ENCODE assay signal across 8 cellular contexts in genomic region chr13:37059136-37059847, GRCh38. TPM values are rescaled to one million over a fixed set of nuclear protein-coding genes. Genes with fewer than 3 reads are reported as not detected.
DNase-seq lines count a peak whose midpoint lies in the region; ATAC-seq and TF ChIP-seq lines count a peak whose summit lies in the region.

Gene SUPT20H (minus strand): TSS chr13:37059688. CDS start chr13:37051490, 8,198 bp downstream.

- H3K4me3 ChIP-seq in CD4-positive, CD25-positive, alpha-beta regulatory T cell (ENCODE audit: low read depth, low read length): peak within 1 kb of the TSS; percentile 99
- H3K4me3 ChIP-seq in liver (ENCODE audit: low read depth in 1 of 3, low read length in 3 of 3): peak within 1 kb of the TSS; percentile 92 to 98 (median 98)

- peak within 1 kb of the TSS; percentile 93 for H3K27ac ChIP-seq in CD4-positive, CD25-positive, alpha-beta regulatory T cell (ENCODE audit: insufficient read depth, low read length, poor library complexity, severe bottlenecking)
- H3K27ac ChIP-seq in liver (ENCODE audit: low read depth in 1 of 2, low read length in 2 of 2): peak within 1 kb of the TSS; percentile 77 to 84

- peak; percentile 90 to 95 (median 91) for DNase-seq in CD4-positive, CD25-positive, alpha-beta regulatory T cell
- DNase-seq in NCI-H82 (lab: John Stamatoyannopoulos, UW) (peak; percentile 98), dermis blood vessel endothelial cell (peak; percentile 94)
- DNase-seq in activated CD4-positive, alpha-beta T cell treated with anti-CD3 and anti-CD28 coated beads, Interleukin-2, amount 50 U/mL, for 48 hours: peak; percentile 94 to 95
- peak; percentile 95 for DNase-seq in stimulated activated CD4-positive, alpha-beta T cell treated with anti-CD3 and anti-CD28 coated beads, Interleukin-4, amount 100 ng/mL, for 1 hour

- TF ChIP-seq CTCF in liver (IDR thresholded peaks at IDR 0.05; ENCODE audit: low read depth, low read length, missing input control): no peak

- H3K36me3 Mint-ChIP-seq in CD4-positive, CD25-positive, alpha-beta regulatory T cell: peaks cover 3% of the 10 kb centered on the region

- peaks cover 6 to 52% (median 12%) of the 10 kb centered on the region in 4 donors for H3K4me1 Mint-ChIP-seq in CD4-positive, CD25-positive, alpha-beta regulatory T cell

- no peaks in the 10 kb centered on the region for H3K36me3 ChIP-seq in CD4-positive, CD25-positive, alpha-beta regulatory T cell (ENCODE audit: control insufficient read depth, insufficient read depth, low read length)
- H3K36me3 ChIP-seq in liver (ENCODE audit: control insufficient read depth in 4 of 4, insufficient read depth in 3 of 4, low read depth in 1 of 4, low read length in 3 of 4): no peaks in the 10 kb centered on the region

- H3K9me3 Mint-ChIP-seq in CD4-positive, CD25-positive, alpha-beta regulatory T cell: no peaks in the 10 kb centered on the region

- H3K4me1 ChIP-seq in CD4-positive, CD25-positive, alpha-beta regulatory T cell (ENCODE audit: control insufficient read depth, insufficient read depth, low read length, poor library complexity, severe bottlenecking): peaks cover 25% of the 10 kb centered on the region
- H3K4me1 ChIP-seq in liver (ENCODE audit: control insufficient read depth in 4 of 4, insufficient read depth in 4 of 4, low read length in 3 of 4): peaks cover 3 to 14% (median 8%) of the 10 kb centered on the region in 4 donors

- peak within 1 kb of the TSS; percentile 79 to 90 for H3K9ac ChIP-seq in liver (ENCODE audit: low read depth in 1 of 2, low read length in 2 of 2)

- H3K4me3 Mint-ChIP-seq in CD4-positive, CD25-positive, alpha-beta regulatory T cell: peak within 1 kb of the TSS; percentile 90 to 96 (median 94)

- H3K27ac Mint-ChIP-seq in CD4-positive, CD25-positive, alpha-beta regulatory T cell: peak within 1 kb of the TSS; percentile 96 to 98 (median 97)

- no peaks in the 10 kb centered on the region for H3K27me3 ChIP-seq in CD4-positive, CD25-positive, alpha-beta regulatory T cell (ENCODE audit: control insufficient read depth, insufficient read depth, low read length)
- H3K27me3 ChIP-seq in liver (ENCODE audit: control insufficient read depth in 4 of 4, insufficient read depth in 4 of 4, low read length in 3 of 4): no peaks in the 10 kb centered on the region

- no peaks in the 10 kb centered on the region for H3K9me3 ChIP-seq in CD4-positive, CD25-positive, alpha-beta regulatory T cell (ENCODE audit: control insufficient read depth in 2 of 2, low read length in 2 of 2)
- H3K9me3 ChIP-seq in liver (ENCODE audit: control insufficient read depth in 4 of 4, low read length in 3 of 4): no peaks in the 10 kb centered on the region

- WGBS in liver: under 1% methylated on average over 63 of the region's 63 CpGs

- peak; percentile 97 for ATAC-seq in CD4-positive, CD25-positive, alpha-beta regulatory T cell (ENCODE audit: low read depth in 2 of 2)
- ATAC-seq in GM19397 (IDR thresholded peaks at IDR 0.05; ENCODE audit: unreplicated experiment) (peak; percentile 99), HG03565 (IDR thresholded peaks at IDR 0.05; ENCODE audit: unreplicated experiment) (peak; percentile 91)

- peaks cover 19% of the 10 kb centered on the region for H3K27me3 Mint-ChIP-seq in CD4-positive, CD25-positive, alpha-beta regulatory T cell

- TF ChIP-seq RAD21 in liver (IDR thresholded peaks at IDR 0.05): no peak

TF ChIP-seq in liver, 16 proteins besides CTCF, POLR2A, EP300 and RAD21:
- TF ChIP-seq YY1 (IDR thresholded peaks at IDR 0.05): peak; percentile 74
- no peak for TF ChIP-seq ZBTB33 (IDR thresholded peaks at IDR 0.05)
- TF ChIP-seq GABPA (IDR thresholded peaks at IDR 0.05 in 1 of 2, conservative IDR thresholded peaks at IDR 0.05 in 1 of 2): peak; percentile 44 to 88
TF ChIP-seq in liver: peak in this region for 2.

RNA-seq across cellular contexts. Expression of gene SUPT20H, which starts in this region (rescaled TPM):
- total RNA-seq in CD4-positive, CD25-positive, alpha-beta regulatory T cell: 86.4 TPM
- polyA plus RNA-seq in CD4-positive, CD25-positive, alpha-beta regulatory T cell: 10 to 100 TPM; 48.2 to 54.4 (median 52.5) TPM
- total RNA-seq in dermis blood vessel endothelial cell (44.6 and 49.0 TPM in 2 replicates), liver (10 to 100 TPM; 22.2 to 23.1 TPM)
- 10 to 100 TPM in 1 of 2 donors, 1 to 10 TPM in 1; 6.5 to 12.1 TPM for polyA plus RNA-seq in liver

Comparison
In these comparisons a context has a peak if more than half of its experiments do, and no peak if none do; other contexts are left out.
1. Peak in every context shown above with its lines: DNase-seq, ATAC-seq, H3K4me3 ChIP-seq and H3K27ac ChIP-seq.